In genomic region chr20:48398506-48399449, GRCh38 we compare ENCODE assay signal across 1 cellular context.
A peak's percentile ranks its signal among the peaks of the same experiment; 100 is the strongest.
TF ChIP-seq lines count a peak whose summit lies in the region.

No MANE protein-coding gene starts in this region.

TF ChIP-seq in HepG2, 621 proteins besides CTCF, POLR2A, EP300 and RAD21 (continued from another document and continues in another):
- TF ChIP-seq, protein P1, sequence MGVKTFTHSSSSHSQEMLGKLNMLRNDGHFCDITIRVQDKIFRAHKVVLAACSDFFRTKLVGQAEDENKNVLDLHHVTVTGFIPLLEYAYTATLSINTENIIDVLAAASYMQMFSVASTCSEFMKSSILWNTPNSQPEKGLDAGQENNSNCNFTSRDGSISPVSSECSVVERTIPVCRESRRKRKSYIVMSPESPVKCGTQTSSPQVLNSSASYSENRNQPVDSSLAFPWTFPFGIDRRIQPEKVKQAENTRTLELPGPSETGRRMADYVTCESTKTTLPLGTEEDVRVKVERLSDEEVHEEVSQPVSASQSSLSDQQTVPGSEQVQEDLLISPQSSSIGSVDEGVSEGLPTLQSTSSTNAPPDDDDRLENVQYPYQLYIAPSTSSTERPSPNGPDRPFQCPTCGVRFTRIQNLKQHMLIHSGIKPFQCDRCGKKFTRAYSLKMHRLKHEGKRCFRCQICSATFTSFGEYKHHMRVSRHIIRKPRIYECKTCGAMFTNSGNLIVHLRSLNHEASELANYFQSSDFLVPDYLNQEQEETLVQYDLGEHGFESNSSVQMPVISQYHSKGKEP (CRISPR knock-in tag; IDR thresholded peaks at IDR 0.05): no peak
- TF ChIP-seq LCORL (IDR thresholded peaks at IDR 0.05) (no peak), LCORL (CRISPR knock-in tag; IDR thresholded peaks at IDR 0.05) (peak; percentile 85), BHLHE40 (IDR thresholded peaks at IDR 0.05; ENCODE audit: low read length) (no peak), ZFP1 (CRISPR knock-in tag; IDR thresholded peaks at IDR 0.05) (no peak), ZFX (CRISPR knock-in tag; IDR thresholded peaks at IDR 0.05; ENCODE audit: low read depth) (no peak), ZIK1 (CRISPR knock-in tag; IDR thresholded peaks at IDR 0.05; ENCODE audit: borderline replicate concordance, low read depth) (no peak), ZNF407 (CRISPR knock-in tag; IDR thresholded peaks at IDR 0.05; ENCODE audit: not compliant biosample characterization) (no peak), ZNF777 (CRISPR knock-in tag; IDR thresholded peaks at IDR 0.05) (0 out of 2 replicates have a peak, but pooled peaks have one; percentile 41), ATF1 (CRISPR knock-in tag; IDR thresholded peaks at IDR 0.05) (no peak), ZMYM4 (CRISPR knock-in tag; IDR thresholded peaks at IDR 0.05) (peak; percentile 58), HDAC6 (IDR thresholded peaks at IDR 0.05; ENCODE audit: low read depth, low read length) (no peak), MTF1 (CRISPR knock-in tag; IDR thresholded peaks at IDR 0.05) (peak; percentile 46; the same call in 1 of the 2 replicates), IRF2 (CRISPR knock-in tag; IDR thresholded peaks at IDR 0.05) (peak; percentile 24; the same call in 1 of the 2 replicates), FOXA1 (IDR thresholded peaks at IDR 0.05) (no peak), FOXA1 (CRISPR knock-in tag; IDR thresholded peaks at IDR 0.05) (peak; percentile 58; the same call in 1 of the 2 replicates), NCOR1 (IDR thresholded peaks at IDR 0.05; ENCODE audit: borderline replicate concordance, low read length) (peak; percentile 71; the same call in 1 of the 2 replicates), PRDM4 (CRISPR knock-in tag; IDR thresholded peaks at IDR 0.05; ENCODE audit: borderline replicate concordance) (no peak), KMT2A (CRISPR knock-in tag; IDR thresholded peaks at IDR 0.05) (no peak), MAF1 (CRISPR knock-in tag; IDR thresholded peaks at IDR 0.05; ENCODE audit: borderline replicate concordance) (no peak), ZFP41 (CRISPR knock-in tag; IDR thresholded peaks at IDR 0.05; ENCODE audit: borderline replicate concordance) (no peak), MEIS2 (CRISPR knock-in tag; IDR thresholded peaks at IDR 0.05) (peak; percentile 67; the same call in 1 of the 2 replicates)
- TF ChIP-seq, protein P2, sequence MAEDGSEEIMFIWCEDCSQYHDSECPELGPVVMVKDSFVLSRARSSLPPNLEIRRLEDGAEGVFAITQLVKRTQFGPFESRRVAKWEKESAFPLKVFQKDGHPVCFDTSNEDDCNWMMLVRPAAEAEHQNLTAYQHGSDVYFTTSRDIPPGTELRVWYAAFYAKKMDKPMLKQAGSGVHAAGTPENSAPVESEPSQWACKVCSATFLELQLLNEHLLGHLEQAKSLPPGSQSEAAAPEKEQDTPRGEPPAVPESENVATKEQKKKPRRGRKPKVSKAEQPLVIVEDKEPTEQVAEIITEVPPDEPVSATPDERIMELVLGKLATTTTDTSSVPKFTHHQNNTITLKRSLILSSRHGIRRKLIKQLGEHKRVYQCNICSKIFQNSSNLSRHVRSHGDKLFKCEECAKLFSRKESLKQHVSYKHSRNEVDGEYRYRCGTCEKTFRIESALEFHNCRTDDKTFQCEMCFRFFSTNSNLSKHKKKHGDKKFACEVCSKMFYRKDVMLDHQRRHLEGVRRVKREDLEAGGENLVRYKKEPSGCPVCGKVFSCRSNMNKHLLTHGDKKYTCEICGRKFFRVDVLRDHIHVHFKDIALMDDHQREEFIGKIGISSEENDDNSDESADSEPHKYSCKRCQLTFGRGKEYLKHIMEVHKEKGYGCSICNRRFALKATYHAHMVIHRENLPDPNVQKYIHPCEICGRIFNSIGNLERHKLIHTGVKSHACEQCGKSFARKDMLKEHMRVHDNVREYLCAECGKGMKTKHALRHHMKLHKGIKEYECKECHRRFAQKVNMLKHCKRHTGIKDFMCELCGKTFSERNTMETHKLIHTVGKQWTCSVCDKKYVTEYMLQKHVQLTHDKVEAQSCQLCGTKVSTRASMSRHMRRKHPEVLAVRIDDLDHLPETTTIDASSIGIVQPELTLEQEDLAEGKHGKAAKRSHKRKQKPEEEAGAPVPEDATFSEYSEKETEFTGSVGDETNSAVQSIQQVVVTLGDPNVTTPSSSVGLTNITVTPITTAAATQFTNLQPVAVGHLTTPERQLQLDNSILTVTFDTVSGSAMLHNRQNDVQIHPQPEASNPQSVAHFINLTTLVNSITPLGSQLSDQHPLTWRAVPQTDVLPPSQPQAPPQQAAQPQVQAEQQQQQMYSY (CRISPR knock-in tag; IDR thresholded peaks at IDR 0.05): 0 out of 2 replicates have a peak, but pooled peaks have one; percentile 18
- TF ChIP-seq, protein P3, sequence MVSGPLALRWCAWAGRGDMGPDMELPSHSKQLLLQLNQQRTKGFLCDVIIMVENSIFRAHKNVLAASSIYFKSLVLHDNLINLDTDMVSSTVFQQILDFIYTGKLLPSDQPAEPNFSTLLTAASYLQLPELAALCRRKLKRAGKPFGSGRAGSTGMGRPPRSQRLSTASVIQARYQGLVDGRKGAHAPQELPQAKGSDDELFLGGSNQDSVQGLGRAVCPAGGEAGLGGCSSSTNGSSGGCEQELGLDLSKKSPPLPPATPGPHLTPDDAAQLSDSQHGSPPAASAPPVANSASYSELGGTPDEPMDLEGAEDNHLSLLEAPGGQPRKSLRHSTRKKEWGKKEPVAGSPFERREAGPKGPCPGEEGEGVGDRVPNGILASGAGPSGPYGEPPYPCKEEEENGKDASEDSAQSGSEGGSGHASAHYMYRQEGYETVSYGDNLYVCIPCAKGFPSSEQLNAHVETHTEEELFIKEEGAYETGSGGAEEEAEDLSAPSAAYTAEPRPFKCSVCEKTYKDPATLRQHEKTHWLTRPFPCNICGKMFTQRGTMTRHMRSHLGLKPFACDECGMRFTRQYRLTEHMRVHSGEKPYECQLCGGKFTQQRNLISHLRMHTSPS (CRISPR knock-in tag; IDR thresholded peaks at IDR 0.05; ENCODE audit: low read depth): no peak
- TF ChIP-seq, protein P4, sequence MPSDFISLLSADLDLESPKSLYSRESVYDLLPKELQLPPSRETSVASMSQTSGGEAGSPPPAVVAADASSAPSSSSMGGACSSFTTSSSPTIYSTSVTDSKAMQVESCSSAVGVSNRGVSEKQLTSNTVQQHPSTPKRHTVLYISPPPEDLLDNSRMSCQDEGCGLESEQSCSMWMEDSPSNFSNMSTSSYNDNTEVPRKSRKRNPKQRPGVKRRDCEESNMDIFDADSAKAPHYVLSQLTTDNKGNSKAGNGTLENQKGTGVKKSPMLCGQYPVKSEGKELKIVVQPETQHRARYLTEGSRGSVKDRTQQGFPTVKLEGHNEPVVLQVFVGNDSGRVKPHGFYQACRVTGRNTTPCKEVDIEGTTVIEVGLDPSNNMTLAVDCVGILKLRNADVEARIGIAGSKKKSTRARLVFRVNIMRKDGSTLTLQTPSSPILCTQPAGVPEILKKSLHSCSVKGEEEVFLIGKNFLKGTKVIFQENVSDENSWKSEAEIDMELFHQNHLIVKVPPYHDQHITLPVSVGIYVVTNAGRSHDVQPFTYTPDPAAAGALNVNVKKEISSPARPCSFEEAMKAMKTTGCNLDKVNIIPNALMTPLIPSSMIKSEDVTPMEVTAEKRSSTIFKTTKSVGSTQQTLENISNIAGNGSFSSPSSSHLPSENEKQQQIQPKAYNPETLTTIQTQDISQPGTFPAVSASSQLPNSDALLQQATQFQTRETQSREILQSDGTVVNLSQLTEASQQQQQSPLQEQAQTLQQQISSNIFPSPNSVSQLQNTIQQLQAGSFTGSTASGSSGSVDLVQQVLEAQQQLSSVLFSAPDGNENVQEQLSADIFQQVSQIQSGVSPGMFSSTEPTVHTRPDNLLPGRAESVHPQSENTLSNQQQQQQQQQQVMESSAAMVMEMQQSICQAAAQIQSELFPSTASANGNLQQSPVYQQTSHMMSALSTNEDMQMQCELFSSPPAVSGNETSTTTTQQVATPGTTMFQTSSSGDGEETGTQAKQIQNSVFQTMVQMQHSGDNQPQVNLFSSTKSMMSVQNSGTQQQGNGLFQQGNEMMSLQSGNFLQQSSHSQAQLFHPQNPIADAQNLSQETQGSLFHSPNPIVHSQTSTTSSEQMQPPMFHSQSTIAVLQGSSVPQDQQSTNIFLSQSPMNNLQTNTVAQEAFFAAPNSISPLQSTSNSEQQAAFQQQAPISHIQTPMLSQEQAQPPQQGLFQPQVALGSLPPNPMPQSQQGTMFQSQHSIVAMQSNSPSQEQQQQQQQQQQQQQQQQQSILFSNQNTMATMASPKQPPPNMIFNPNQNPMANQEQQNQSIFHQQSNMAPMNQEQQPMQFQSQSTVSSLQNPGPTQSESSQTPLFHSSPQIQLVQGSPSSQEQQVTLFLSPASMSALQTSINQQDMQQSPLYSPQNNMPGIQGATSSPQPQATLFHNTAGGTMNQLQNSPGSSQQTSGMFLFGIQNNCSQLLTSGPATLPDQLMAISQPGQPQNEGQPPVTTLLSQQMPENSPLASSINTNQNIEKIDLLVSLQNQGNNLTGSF (CRISPR knock-in tag; IDR thresholded peaks at IDR 0.05): peak; percentile 74
- TF ChIP-seq, protein P5, sequence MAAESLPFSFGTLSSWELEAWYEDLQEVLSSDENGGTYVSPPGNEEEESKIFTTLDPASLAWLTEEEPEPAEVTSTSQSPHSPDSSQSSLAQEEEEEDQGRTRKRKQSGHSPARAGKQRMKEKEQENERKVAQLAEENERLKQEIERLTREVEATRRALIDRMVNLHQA (CRISPR knock-in tag; IDR thresholded peaks at IDR 0.05): no peak
